ENCODE assay signal across 10 cellular contexts in the genomic region with DNA sequence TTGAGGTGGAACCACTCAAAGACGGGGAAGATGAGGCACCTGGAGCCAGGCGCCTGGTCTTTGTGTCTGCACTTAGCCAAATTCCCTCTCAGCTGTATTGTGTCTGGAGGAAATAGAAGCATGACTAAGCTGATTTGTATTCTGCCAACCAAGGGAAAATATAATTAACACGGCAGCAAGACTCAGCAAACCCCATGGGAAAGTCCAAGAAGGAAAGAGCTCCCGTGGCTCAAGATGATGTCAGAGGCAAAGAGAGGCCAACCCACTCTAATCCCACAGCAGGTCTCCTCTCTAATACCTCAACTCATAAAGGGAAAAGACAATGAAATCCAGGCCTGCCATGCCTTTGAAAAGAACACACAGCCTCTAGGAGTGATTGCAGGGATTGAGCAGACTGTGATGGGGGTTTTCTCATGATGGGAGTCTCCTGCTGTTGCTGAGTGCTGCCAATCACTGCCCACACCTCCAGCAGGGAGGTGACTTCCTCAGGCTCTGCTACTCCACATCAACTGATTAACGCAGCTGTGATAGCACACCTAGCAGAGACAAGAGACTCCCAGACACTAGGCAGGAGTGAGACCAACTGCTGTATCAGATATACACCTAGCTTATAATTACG.
DNase-seq lines count a peak whose midpoint lies in the region; ATAC-seq lines count a peak whose summit lies in the region.
"Had no signal": no experiment of that assay in that cellular context is flagged by ENCODE, and none has a peak within 500 bp of the region (broad histone marks: within the 10 kb centered on the region; RNA-seq: fewer than 3 reads in every experiment).

No MANE protein-coding gene starts in this region.

- no peaks in the 10 kb centered on the region for H3K9me3 ChIP-seq in ectodermal cell (ENCODE audit: control insufficient read depth, low read length)
- H3K9me3 ChIP-seq: colonic mucosa had no signal

- H3K36me3 ChIP-seq in H7 (replicated peaks; ENCODE audit: control insufficient read depth, insufficient read depth, low read length): no peaks in the 10 kb centered on the region
- H3K36me3 ChIP-seq in ectodermal cell (ENCODE audit: control insufficient read depth, insufficient read depth, low read length): no peaks in the 10 kb centered on the region
- H3K36me3 ChIP-seq: colonic mucosa had no signal

- H3K27me3 ChIP-seq in H7 (ENCODE audit: control insufficient read depth, insufficient read depth, low read length): no peaks in the 10 kb centered on the region
- no peaks in the 10 kb centered on the region for H3K27me3 ChIP-seq in ectodermal cell (ENCODE audit: control insufficient read depth, insufficient read depth, low read length, poor library complexity, severe bottlenecking)
- H3K27me3 ChIP-seq: colonic mucosa had no signal

- H3K27ac ChIP-seq in ectodermal cell (ENCODE audit: insufficient read depth, low read depth, low read length, poor library complexity, severe bottlenecking): peak overlapping the region; percentile 91
- H3K27ac ChIP-seq: colonic mucosa had no signal

- ATAC-seq in HG03159 (IDR thresholded peaks at IDR 0.05; ENCODE audit: unreplicated experiment): no peak
- ATAC-seq: left colon had no signal

- H3K4me3 ChIP-seq in H7 (ENCODE audit: insufficient read depth, low read depth, low read length): no peak overlapping the region
- H3K4me3 ChIP-seq in ectodermal cell (ENCODE audit: insufficient read depth, low read depth, low read length): no peak overlapping the region
- H3K4me3 ChIP-seq: colonic mucosa had no signal

- 6 to 8% methylated on average over 6 of the region's 6 CpGs for WGBS in ectodermal cell, 2 experiments

- H3K4me1 ChIP-seq in ectodermal cell (ENCODE audit: control insufficient read depth, insufficient read depth, low read length): peaks cover 34% of the 10 kb centered on the region
- H3K4me1 ChIP-seq: colonic mucosa had no signal

- peak; percentile 75 for DNase-seq in H7
- DNase-seq in NCI-H345 treated with DMSO at 0.1 percent for 48 hours (lab: John Stamatoyannopoulos, UW; ENCODE audit: unreplicated experiment): peak; percentile 83
- peak; percentile 55 for DNase-seq in non-pigmented ciliary epithelial cell (ENCODE audit: low read depth)
- no peak for DNase-seq in amniotic stem cell (lab: John Stamatoyannopoulos, UW)
- no peak for DNase-seq in NCI-H1105 (lab: John Stamatoyannopoulos, UW)
- no peak for DNase-seq in T-helper 2 cell
- DNase-seq: colonic mucosa, left colon had no signal

Comparison
In these comparisons a context has a peak if more than half of its experiments do, and no peak if none do; other contexts are left out.
1. DNase-seq: peak in H7 (single experiment), NCI-H345 treated with DMSO at 0.1 percent for 48 hours (single experiment) and non-pigmented ciliary epithelial cell (single experiment); none in amniotic stem cell (single experiment), NCI-H1105 (single experiment) and T-helper 2 cell (0 of 5).